1 cellular context compared by ENCODE assay signal in the genomic region with DNA sequence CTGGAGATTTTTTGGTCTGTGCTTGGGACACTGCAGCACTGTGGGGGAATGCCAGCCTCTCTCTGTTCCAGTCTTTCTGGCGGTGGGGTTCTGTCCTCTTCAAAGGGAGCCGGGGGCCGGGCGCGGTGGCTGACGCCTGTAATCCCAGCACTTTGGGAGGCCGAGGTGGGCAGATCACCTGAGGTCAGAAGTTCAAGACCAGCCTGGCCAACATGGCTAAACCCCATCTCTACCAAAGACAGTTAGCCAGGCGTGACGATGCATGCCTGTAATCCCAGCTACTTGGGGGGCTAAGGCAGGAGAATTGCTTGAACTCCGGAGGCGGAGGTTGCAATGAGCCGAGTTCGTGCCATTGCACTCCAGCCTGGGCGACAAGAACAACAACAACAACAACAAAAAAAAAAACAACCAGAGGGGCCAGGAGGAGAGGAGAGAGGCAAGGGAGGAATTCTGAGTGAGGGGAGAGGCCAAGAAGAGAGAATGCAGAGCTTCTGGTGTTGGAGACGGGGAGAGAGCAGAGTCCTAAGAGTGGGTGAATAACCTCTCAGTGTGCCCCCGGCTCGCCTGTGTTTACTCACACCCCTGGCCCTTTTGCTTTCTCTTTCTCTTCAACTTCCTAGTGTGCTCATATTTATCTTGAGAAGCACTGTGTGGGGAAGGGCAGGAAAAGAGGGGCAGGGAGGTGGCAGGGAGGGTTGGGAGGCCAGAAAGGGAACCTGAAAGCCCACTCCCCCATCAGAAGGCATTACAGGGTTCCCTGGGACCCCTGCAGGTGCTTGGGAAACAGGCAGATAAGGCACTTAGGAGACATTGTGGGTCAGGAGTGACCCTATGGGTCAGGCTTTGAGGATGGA.
TF ChIP-seq lines count a peak whose summit lies in the region.

No MANE protein-coding gene starts in this region.

TF ChIP-seq in HepG2, 621 proteins besides CTCF, POLR2A, EP300 and RAD21 (continued from another document):
- TF ChIP-seq THRA (CRISPR knock-in tag; IDR thresholded peaks at IDR 0.05; ENCODE audit: borderline replicate concordance) (no peak), FOXA3 (CRISPR knock-in tag; IDR thresholded peaks at IDR 0.05) (peak; percentile 35; the same call in 1 of the 2 replicates), FOXA1 (IDR thresholded peaks at IDR 0.05) (no peak), FOXA1 (CRISPR knock-in tag; IDR thresholded peaks at IDR 0.05) (peak; percentile 50; the same call in 1 of the 2 replicates), ZNF563 (CRISPR knock-in tag; IDR thresholded peaks at IDR 0.05) (0 out of 2 replicates have a peak, but pooled peaks have one; percentile 24), SAP130 (CRISPR knock-in tag; IDR thresholded peaks at IDR 0.05; ENCODE audit: low read depth) (0 out of 2 replicates have a peak, but pooled peaks have one; percentile 13), DMAP1 (CRISPR knock-in tag; IDR thresholded peaks at IDR 0.05) (no peak), RARA (CRISPR knock-in tag; IDR thresholded peaks at IDR 0.05) (0 out of 2 replicates have a peak, but pooled peaks have one; percentile 6)
- TF ChIP-seq, protein P1, sequence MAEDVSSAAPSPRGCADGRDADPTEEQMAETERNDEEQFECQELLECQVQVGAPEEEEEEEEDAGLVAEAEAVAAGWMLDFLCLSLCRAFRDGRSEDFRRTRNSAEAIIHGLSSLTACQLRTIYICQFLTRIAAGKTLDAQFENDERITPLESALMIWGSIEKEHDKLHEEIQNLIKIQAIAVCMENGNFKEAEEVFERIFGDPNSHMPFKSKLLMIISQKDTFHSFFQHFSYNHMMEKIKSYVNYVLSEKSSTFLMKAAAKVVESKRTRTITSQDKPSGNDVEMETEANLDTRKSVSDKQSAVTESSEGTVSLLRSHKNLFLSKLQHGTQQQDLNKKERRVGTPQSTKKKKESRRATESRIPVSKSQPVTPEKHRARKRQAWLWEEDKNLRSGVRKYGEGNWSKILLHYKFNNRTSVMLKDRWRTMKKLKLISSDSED (CRISPR knock-in tag; IDR thresholded peaks at IDR 0.05): no peak
